In genomic region chr12:59283012-59283411, GRCh38 we compare ENCODE assay signal across 17 cellular contexts.
"Had no signal": no experiment of that assay in that cellular context is flagged by ENCODE, and none has a peak within 500 bp of the region (broad histone marks: within the 10 kb centered on the region; RNA-seq: fewer than 3 reads in every experiment).

No MANE protein-coding gene starts in this region.

- DNase-seq: activated CD4-positive, alpha-beta T cell treated with anti-CD3 and anti-CD28 coated beads for 1 hour; activated CD4-positive, alpha-beta T cell treated with anti-CD3 and anti-CD28 coated beads, Interleukin-2, amount 50 U/mL, for 4 hours; activated naive CD4-positive, alpha-beta T cell treated with Interleukin-2 at 50 U/mL for 16 hours; activated naive CD8-positive, alpha-beta T cell treated with anti-CD3 and anti-CD28 coated beads, Interleukin-2, amount 50 U/mL, for 24 hours; aorta; effector CD8-positive, alpha-beta T cell; foreskin fibroblast; left cardiac atrium; mammary epithelial cell; naive B cell; pancreas; sigmoid colon; stimulated activated CD4-positive, alpha-beta T cell treated with anti-CD3 and anti-CD28 coated beads, Interleukin-1b, Interleukin-23, amount 100 ng/mL, for 48 hours; stimulated activated naive CD8-positive, alpha-beta T cell treated with anti-CD3 and anti-CD28 coated beads, Interleukin-15, amount 100 ng/mL, for 72 hours; T-helper 9 cell had no signal

- H3K27ac ChIP-seq: pancreas, sigmoid colon had no signal

- H3K27ac Mint-ChIP-seq: activated naive CD8-positive, alpha-beta T cell treated with anti-CD3 and anti-CD28 coated beads, Interleukin-2, amount 50 U/mL, for 24 hours; activated T-helper 17 cell treated with anti-CD3 and anti-CD28 coated beads, Interleukin-2, amount 50 U/mL, for 72 hours; naive B cell; stimulated activated naive CD8-positive, alpha-beta T cell treated with anti-CD3 and anti-CD28 coated beads, Interleukin-15, amount 100 ng/mL, for 72 hours; type B pancreatic cell had no signal

- H3K36me3 ChIP-seq: pancreas, sigmoid colon had no signal

- H3K9me3 Mint-ChIP-seq: activated naive CD8-positive, alpha-beta T cell treated with anti-CD3 and anti-CD28 coated beads, Interleukin-2, amount 50 U/mL, for 24 hours; activated T-helper 17 cell treated with anti-CD3 and anti-CD28 coated beads, Interleukin-2, amount 50 U/mL, for 72 hours; stimulated activated naive CD8-positive, alpha-beta T cell treated with anti-CD3 and anti-CD28 coated beads, Interleukin-15, amount 100 ng/mL, for 72 hours; type B pancreatic cell had no signal

- H3K27me3 Mint-ChIP-seq: activated naive CD8-positive, alpha-beta T cell treated with anti-CD3 and anti-CD28 coated beads, Interleukin-2, amount 50 U/mL, for 24 hours; activated T-helper 17 cell treated with anti-CD3 and anti-CD28 coated beads, Interleukin-2, amount 50 U/mL, for 72 hours; naive B cell; stimulated activated naive CD8-positive, alpha-beta T cell treated with anti-CD3 and anti-CD28 coated beads, Interleukin-15, amount 100 ng/mL, for 72 hours; type B pancreatic cell had no signal

- H3K36me3 Mint-ChIP-seq: naive B cell, type B pancreatic cell had no signal

- H3K4me1 ChIP-seq: pancreas, sigmoid colon had no signal

- H3K27me3 ChIP-seq: pancreas, sigmoid colon had no signal

- ATAC-seq: activated naive CD8-positive, alpha-beta T cell treated with anti-CD3 and anti-CD28 coated beads, Interleukin-2, amount 50 U/mL, for 24 hours; activated T-helper 17 cell treated with anti-CD3 and anti-CD28 coated beads, Interleukin-2, amount 50 U/mL, for 72 hours; left cardiac atrium; pancreas; stimulated activated naive CD8-positive, alpha-beta T cell treated with anti-CD3 and anti-CD28 coated beads, Interleukin-15, amount 100 ng/mL, for 72 hours had no signal

- H3K4me3 Mint-ChIP-seq: activated naive CD8-positive, alpha-beta T cell treated with anti-CD3 and anti-CD28 coated beads, Interleukin-2, amount 50 U/mL, for 24 hours; activated T-helper 17 cell treated with anti-CD3 and anti-CD28 coated beads, Interleukin-2, amount 50 U/mL, for 72 hours; naive B cell; stimulated activated naive CD8-positive, alpha-beta T cell treated with anti-CD3 and anti-CD28 coated beads, Interleukin-15, amount 100 ng/mL, for 72 hours; type B pancreatic cell had no signal

- H3K4me3 ChIP-seq: pancreas, sigmoid colon had no signal

- H3K9me3 ChIP-seq: pancreas, sigmoid colon had no signal

- H3K4me1 Mint-ChIP-seq: activated naive CD8-positive, alpha-beta T cell treated with anti-CD3 and anti-CD28 coated beads, Interleukin-2, amount 50 U/mL, for 24 hours; activated T-helper 17 cell treated with anti-CD3 and anti-CD28 coated beads, Interleukin-2, amount 50 U/mL, for 72 hours; naive B cell; stimulated activated naive CD8-positive, alpha-beta T cell treated with anti-CD3 and anti-CD28 coated beads, Interleukin-15, amount 100 ng/mL, for 72 hours had no signal
